Comparison of ENCODE assay signal across 10 cellular contexts in genomic region chr2:64837925-64838641, GRCh38.
DNase-seq lines count a peak whose midpoint lies in the region; ATAC-seq, FAIRE-seq and TF ChIP-seq lines count a peak whose summit lies in the region.
"Had no signal": no experiment of that assay in that cellular context is flagged by ENCODE, and none has a peak within 500 bp of the region (broad histone marks: within the 10 kb centered on the region; RNA-seq: fewer than 3 reads in every experiment).

No MANE protein-coding gene starts in this region.

- H3F3A ChIP-seq in GM23338 (replicated peaks; ENCODE audit: low read depth) = no peaks in the 10 kb centered on the region

- H3K4me3 Mint-ChIP-seq in GM23338 = no peak overlapping the region
- H3K4me3 Mint-ChIP-seq: nephron had no signal

- H4K20me1 ChIP-seq in GM23338 (replicated peaks; ENCODE audit: insufficient read depth) = no peaks in the 10 kb centered on the region

- no peak overlapping the region for H3K4me2 ChIP-seq in GM23338

- ATAC-seq in esophagus mucosa = peak; percentile 66
- peak in 3 of 4 donors; percentile 38 to 67 (median 45) for ATAC-seq in pancreas
- no peak for ATAC-seq in omental fat pad (ENCODE audit: low FRiP score)
- ATAC-seq in GM19452 (IDR thresholded peaks at IDR 0.05; ENCODE audit: unreplicated experiment) = no peak
- no peak for ATAC-seq in GM23338

- intact Hi-C loops in pancreas (cut with DNase I) = loop anchor here in 1 of 3 donors (10.0 kb wide), 1 partner anchor 193 kb away; no protein-coding TSS in a partner anchor

- H3K4me3 ChIP-seq in pancreas (no peak overlapping the region), GM23338 (no peak overlapping the region)

- peaks cover 6% of the 10 kb centered on the region for H3K27me3 Mint-ChIP-seq in GM23338 (ENCODE audit: insufficient read depth, low read depth, poor library complexity)

- H3K27ac Mint-ChIP-seq in GM23338 = no peak overlapping the region

- TF ChIP-seq CTCF in pancreas (IDR thresholded peaks at IDR 0.05) (no peak), omental fat pad (IDR thresholded peaks at IDR 0.05) (no peak), GM23338 (conservative IDR thresholded peaks at IDR 0.05; ENCODE audit: low read depth in 2 of 2) (no peak)

- H3K27ac ChIP-seq in pancreas (no peak overlapping the region), GM23338 (ENCODE audit: low read depth) (no peak overlapping the region)

- H3K9me2 ChIP-seq in GM23338 (ENCODE audit: insufficient read depth) = no peaks in the 10 kb centered on the region

- H3K79me2 ChIP-seq in GM23338 (replicated peaks; ENCODE audit: insufficient read depth) = no peaks in the 10 kb centered on the region

- peaks cover 5% of the 10 kb centered on the region; the same call in 2 of the 3 replicates for H3K4me1 Mint-ChIP-seq in GM23338

- DNase-seq in Daoy (ENCODE audit: low read depth) = peak; percentile 83
- DNase-seq in NOMO-1 treated with dmso at 0.1 percent for 144 hours (lab: John Stamatoyannopoulos, UW; ENCODE audit: unreplicated experiment) = peak; percentile 82
- no peak for DNase-seq in pancreas
- DNase-seq in DMS153 treated with DMSO at 0.1 percent for 48 hours (lab: John Stamatoyannopoulos, UW; ENCODE audit: unreplicated experiment) = no peak
- DNase-seq in omental fat pad (ENCODE audit: low spot score) = no peak
- no peak for DNase-seq in GM23338 (ENCODE audit: low spot score)
- DNase-seq: DMS79 had no signal

- no peaks in the 10 kb centered on the region for H3K9me3 Mint-ChIP-seq in GM23338
- H3K9me3 Mint-ChIP-seq: nephron had no signal

- H3K36me3 ChIP-seq in pancreas = no peaks in the 10 kb centered on the region
- H3K36me3 ChIP-seq in GM23338 (ENCODE audit: insufficient read depth) = no peaks in the 10 kb centered on the region

- H3K36me3 Mint-ChIP-seq in GM23338 (ENCODE audit: low read depth) = no peaks in the 10 kb centered on the region

- H2AFZ ChIP-seq in GM23338 = no peak overlapping the region

- H3K27me3 ChIP-seq in pancreas (no peaks in the 10 kb centered on the region), GM23338 (ENCODE audit: insufficient read depth) (no peaks in the 10 kb centered on the region)

- 77 to 78% methylated on average over 8 of the region's 8 CpGs for WGBS in pancreas, 2 donors

- no peaks in the 10 kb centered on the region for H3K9me3 ChIP-seq in pancreas

- FAIRE-seq in pancreas (lab: Jason Lieb, UNC) = no peak

- H3K4me1 ChIP-seq in pancreas = peaks cover 0 to 3% (median 0%) of the 10 kb centered on the region in 3 donors
- H3K4me1 ChIP-seq in GM23338 (ENCODE audit: insufficient read depth) = no peaks in the 10 kb centered on the region; the same call in 1 of the 2 replicates

TF ChIP-seq in GM23338, 12 proteins besides CTCF, POLR2A, EP300 and RAD21 (continues in another document):
- no peak for TF ChIP-seq ZNF331 (CRISPR knock-in tag; IDR thresholded peaks at IDR 0.05; ENCODE audit: low read depth)
- TF ChIP-seq ETS1 (IDR thresholded peaks at IDR 0.05) = no peak
- TF ChIP-seq ZNF462 (CRISPR knock-in tag; IDR thresholded peaks at IDR 0.05) = no peak
- TF ChIP-seq CREB1 (CRISPR knock-in tag; IDR thresholded peaks at IDR 0.05; ENCODE audit: low read depth) = no peak
- TF ChIP-seq EZH2 (IDR thresholded peaks at IDR 0.05; ENCODE audit: low read depth, unreplicated experiment) = no peak
- no peak for TF ChIP-seq EZH2phosphoT487 (IDR thresholded peaks at IDR 0.05; ENCODE audit: unreplicated experiment)
- TF ChIP-seq REST (IDR thresholded peaks at IDR 0.05; ENCODE audit: unreplicated experiment) = no peak
- no peak for TF ChIP-seq ZNF114 (CRISPR knock-in tag; IDR thresholded peaks at IDR 0.05)
- no peak for TF ChIP-seq JUNB (IDR thresholded peaks at IDR 0.05; ENCODE audit: unreplicated experiment)

Comparison
In these comparisons a context has a peak if more than half of its experiments do, and no peak if none do; other contexts are left out.
1. DNase-seq: peak in Daoy (single experiment) and NOMO-1 treated with dmso at 0.1 percent for 144 hours (single experiment); none in pancreas (0 of 6), DMS153 treated with DMSO at 0.1 percent for 48 hours (single experiment), omental fat pad (single experiment) and GM23338 (single experiment).
2. ATAC-seq: peak in esophagus mucosa (single experiment) and pancreas (3 of 4); none in omental fat pad (single experiment), GM19452 (single experiment) and GM23338 (single experiment).